ENCODE assay signal across 8 cellular contexts in the genomic region with DNA sequence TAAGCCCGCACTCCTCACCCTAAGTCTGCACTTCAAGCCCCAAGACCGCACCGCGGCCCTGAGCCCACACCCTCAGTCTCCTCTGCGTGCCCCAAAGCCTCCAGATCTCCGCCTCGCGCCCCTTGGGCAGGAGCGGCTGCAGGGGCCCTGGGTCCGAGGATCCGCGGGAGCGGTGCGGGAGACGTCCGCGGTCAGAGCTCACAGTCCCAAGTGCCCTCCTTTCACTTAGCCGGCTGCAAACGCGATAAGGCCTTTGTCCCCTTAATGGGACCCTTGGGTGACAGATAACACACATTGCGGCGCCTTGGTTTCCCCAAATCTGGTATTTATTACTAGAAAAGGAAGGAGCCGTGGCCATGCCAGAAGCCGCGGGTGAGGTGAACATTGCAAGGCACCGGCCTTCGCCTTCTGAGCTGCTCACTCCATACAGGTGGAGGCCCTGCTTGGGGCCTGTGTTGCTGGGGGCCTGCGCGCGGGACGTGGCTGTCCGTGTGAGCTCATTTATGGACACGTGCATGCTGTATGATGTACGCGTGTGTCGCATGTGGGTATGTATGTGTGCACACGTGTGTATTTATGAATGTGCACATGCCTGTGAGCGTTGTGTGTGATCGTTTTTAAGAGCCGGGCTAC.
DNase-seq lines count a peak whose midpoint lies in the region; ATAC-seq, FAIRE-seq and TF ChIP-seq lines count a peak whose summit lies in the region.
"Not testable (repeated sequence)": the region's sequence is repeated elsewhere in the genome, so short reads cannot be mapped to it uniquely, and the experiment has no call there.

No MANE protein-coding gene starts in this region.

- H3K27me3 Mint-ChIP-seq in CD8-positive, alpha-beta memory T cell, result peaks cover 2 to 12% of the 10 kb centered on the region in 2 donors
- peaks cover 17% of the 10 kb centered on the region for H3K27me3 Mint-ChIP-seq in activated CD4-positive, alpha-beta T cell treated with anti-CD3 and anti-CD28 coated beads, Interleukin-2, amount 10 ng/mL, durations not matched to agents 7 days and 5 days
- peaks cover 39% of the 10 kb centered on the region for H3K27me3 Mint-ChIP-seq in activated naive CD4-positive, alpha-beta T cell treated with anti-CD3 and anti-CD28 coated beads, Interleukin-2, amount 10 ng/mL, durations not matched to agents 7 days and 5 days
- H3K27me3 Mint-ChIP-seq in immature natural killer cell (ENCODE audit: low read depth in 3 of 3), result not testable (repeated sequence)
- peaks cover 15 to 51% (median 23%) of the 10 kb centered on the region in 5 donors for H3K27me3 Mint-ChIP-seq in naive thymus-derived CD8-positive, alpha-beta T cell

- not testable (repeated sequence) for H4K20me1 ChIP-seq in SK-N-SH (ENCODE audit: insufficient read depth)

- not testable (repeated sequence) for H3K79me2 ChIP-seq in SK-N-SH (ENCODE audit: insufficient read depth)

- H3K36me3 Mint-ChIP-seq in CD8-positive, alpha-beta memory T cell; activated CD4-positive, alpha-beta T cell treated with anti-CD3 and anti-CD28 coated beads, Interleukin-2, amount 10 ng/mL, durations not matched to agents 7 days and 5 days (ENCODE audit: low read depth); activated naive CD4-positive, alpha-beta T cell treated with anti-CD3 and anti-CD28 coated beads, Interleukin-2, amount 10 ng/mL, durations not matched to agents 7 days and 5 days; immature natural killer cell; naive thymus-derived CD8-positive, alpha-beta T cell: not testable (repeated sequence)

- FAIRE-seq in bronchial epithelial cell (lab: Jason Lieb, UNC), result peak; percentile 85

- not testable (repeated sequence) for H3K9ac ChIP-seq in SK-N-SH

- H3K27ac ChIP-seq in CD8-positive, alpha-beta memory T cell (ENCODE audit: low read depth, low read length); SK-N-SH (ENCODE audit: low read depth in 2 of 2, low read length in 1 of 2); upper lobe of right lung: not testable (repeated sequence)

- not testable (repeated sequence) for H2AFZ ChIP-seq in SK-N-SH (ENCODE audit: low read depth)

- H3K27ac Mint-ChIP-seq in CD8-positive, alpha-beta memory T cell, result peak overlapping the region in 4 of 8 donors; percentile 23 to 61 (median 59)
- peak overlapping the region; percentile 70 for H3K27ac Mint-ChIP-seq in activated CD4-positive, alpha-beta T cell treated with anti-CD3 and anti-CD28 coated beads, Interleukin-2, amount 10 ng/mL, durations not matched to agents 7 days and 5 days
- H3K27ac Mint-ChIP-seq in activated naive CD4-positive, alpha-beta T cell treated with anti-CD3 and anti-CD28 coated beads, Interleukin-2, amount 10 ng/mL, durations not matched to agents 7 days and 5 days, result peak overlapping the region; percentile 74
- peak overlapping the region in 5 of 6 donors; percentile 82 to 96 (median 90) for H3K27ac Mint-ChIP-seq in immature natural killer cell
- peak overlapping the region in 2 of 10 donors; percentile 52 to 70 for H3K27ac Mint-ChIP-seq in naive thymus-derived CD8-positive, alpha-beta T cell

- WGBS in SK-N-SH (ENCODE audit: low lambda C conversion rate), result 71% methylated on average over 40 of the region's 40 CpGs

- DNase-seq in CD8-positive, alpha-beta memory T cell; SK-N-SH; activated CD4-positive, alpha-beta T cell treated with anti-CD3 and anti-CD28 coated beads, Interleukin-2, amount 10 ng/mL, durations not matched to agents 7 days and 5 days; activated naive CD4-positive, alpha-beta T cell treated with anti-CD3 and anti-CD28 coated beads, Interleukin-2, amount 10 ng/mL, durations not matched to agents 7 days and 5 days; bronchial epithelial cell (ENCODE audit: low read depth); immature natural killer cell; naive thymus-derived CD8-positive, alpha-beta T cell: not testable (repeated sequence)
- peak; percentile 61 for DNase-seq in upper lobe of right lung

- H3K4me2 ChIP-seq in SK-N-SH, result peak overlapping the region; percentile 59

- not testable (repeated sequence) for TF ChIP-seq RAD21 in SK-N-SH (IDR thresholded peaks at IDR 0.05; ENCODE audit: low read length)

- H3F3A ChIP-seq in SK-N-SH (replicated peaks; ENCODE audit: insufficient read depth), result not testable (repeated sequence)

- H3K4me3 ChIP-seq in CD8-positive, alpha-beta memory T cell (ENCODE audit: low read length); bronchial epithelial cell (ENCODE audit: low read depth, low read length); upper lobe of right lung: not testable (repeated sequence)
- peak overlapping the region; percentile 12 to 31; a peak in 1 of 4 replicates for H3K4me3 ChIP-seq in SK-N-SH (ENCODE audit: low read depth in 2 of 2, low read length in 1 of 2)

- not testable (repeated sequence) for H3K36me3 ChIP-seq in CD8-positive, alpha-beta memory T cell (ENCODE audit: insufficient read depth, low read length); SK-N-SH (replicated peaks in 1 of 2; ENCODE audit: control insufficient read depth in 1 of 2, insufficient read depth in 2 of 2, low read length in 1 of 2); bronchial epithelial cell (ENCODE audit: control insufficient read depth, insufficient read depth, low read length); upper lobe of right lung

- peaks cover 33 to 39% (median 33%) of the 10 kb centered on the region in 3 donors for H3K4me1 Mint-ChIP-seq in CD8-positive, alpha-beta memory T cell
- peaks cover 37% of the 10 kb centered on the region for H3K4me1 Mint-ChIP-seq in activated CD4-positive, alpha-beta T cell treated with anti-CD3 and anti-CD28 coated beads, Interleukin-2, amount 10 ng/mL, durations not matched to agents 7 days and 5 days
- peaks cover 30% of the 10 kb centered on the region for H3K4me1 Mint-ChIP-seq in activated naive CD4-positive, alpha-beta T cell treated with anti-CD3 and anti-CD28 coated beads, Interleukin-2, amount 10 ng/mL, durations not matched to agents 7 days and 5 days
- peaks cover 29 to 56% of the 10 kb centered on the region in 2 donors for H3K4me1 Mint-ChIP-seq in immature natural killer cell
- peaks cover 10 to 39% (median 34%) of the 10 kb centered on the region in 4 donors for H3K4me1 Mint-ChIP-seq in naive thymus-derived CD8-positive, alpha-beta T cell

- CTCF ChIA-PET in CD8-positive, alpha-beta memory T cell (lab: Charles Lee); SK-N-SH (lab: Yijun Ruan, JAX); activated naive CD4-positive, alpha-beta T cell treated with anti-CD3 and anti-CD28 coated beads, Interleukin-2, amount 10 ng/mL, durations not matched to agents 7 days and 5 days (lab: Charles Lee): not testable (repeated sequence)
- CTCF ChIA-PET in activated CD4-positive, alpha-beta T cell treated with anti-CD3 and anti-CD28 coated beads, Interleukin-2, amount 10 ng/mL, durations not matched to agents 7 days and 5 days (lab: Charles Lee), result interaction anchor here (1.9 kb wide), 1 partner anchor 38 kb away, joined by 5 read pairs; no protein-coding TSS in a partner anchor

- not testable (repeated sequence) for TF ChIP-seq EP300 in SK-N-SH (IDR thresholded peaks at IDR 0.05; ENCODE audit: borderline replicate concordance in 1 of 2, low read depth in 1 of 2, low read length in 1 of 2)

- not testable (repeated sequence) for H3K9me3 ChIP-seq in CD8-positive, alpha-beta memory T cell (ENCODE audit: low read length); SK-N-SH; upper lobe of right lung

- ATAC-seq in naive thymus-derived CD8-positive, alpha-beta T cell; upper lobe of right lung: not testable (repeated sequence)

- not testable (repeated sequence) for H3K9me2 ChIP-seq in SK-N-SH

- H3K27me3 ChIP-seq in CD8-positive, alpha-beta memory T cell (ENCODE audit: insufficient read depth, low read length, poor library complexity, severe bottlenecking); SK-N-SH (ENCODE audit: insufficient read depth); bronchial epithelial cell (ENCODE audit: control insufficient read depth, insufficient read depth, low read length); upper lobe of right lung: not testable (repeated sequence)

- intact Hi-C loops in upper lobe of right lung (cut with DNase I), result not testable (repeated sequence)

- H3K4me1 ChIP-seq in CD8-positive, alpha-beta memory T cell (ENCODE audit: insufficient read depth, low read length), result peaks cover 36% of the 10 kb centered on the region
- H3K4me1 ChIP-seq in SK-N-SH (ENCODE audit: control insufficient read depth in 1 of 2, insufficient read depth in 2 of 2, low read depth in 1 of 2, low read length in 1 of 2), result peaks cover 0 to 13% of the 10 kb centered on the region in 2 experiments; a peak in 1 of 4 replicates
- not testable (repeated sequence) for H3K4me1 ChIP-seq in upper lobe of right lung

- POLR2A ChIA-PET in CD8-positive, alpha-beta memory T cell (lab: Charles Lee); SK-N-SH (lab: Yijun Ruan, JAX); activated CD4-positive, alpha-beta T cell treated with anti-CD3 and anti-CD28 coated beads, Interleukin-2, amount 10 ng/mL, durations not matched to agents 7 days and 5 days (lab: Charles Lee): not testable (repeated sequence)
- POLR2A ChIA-PET in naive thymus-derived CD8-positive, alpha-beta T cell (lab: Charles Lee), result interaction anchor here (1.4 kb wide), 1 partner anchor 38 kb away, joined by 3 read pairs; no protein-coding TSS in a partner anchor

- H3K4me3 Mint-ChIP-seq in CD8-positive, alpha-beta memory T cell, result peak overlapping the region in 4 of 7 donors; percentile 39 to 68 (median 60)
- H3K4me3 Mint-ChIP-seq in activated CD4-positive, alpha-beta T cell treated with anti-CD3 and anti-CD28 coated beads, Interleukin-2, amount 10 ng/mL, durations not matched to agents 7 days and 5 days; activated naive CD4-positive, alpha-beta T cell treated with anti-CD3 and anti-CD28 coated beads, Interleukin-2, amount 10 ng/mL, durations not matched to agents 7 days and 5 days: not testable (repeated sequence)
- peak overlapping the region in 4 of 5 donors; percentile 55 to 72 (median 70) for H3K4me3 Mint-ChIP-seq in immature natural killer cell
- H3K4me3 Mint-ChIP-seq in naive thymus-derived CD8-positive, alpha-beta T cell, result peak overlapping the region in 7 of 10 donors; percentile 52 to 79 (median 65)

- TF ChIP-seq CTCF in SK-N-SH (IDR thresholded peaks at IDR 0.05); bronchial epithelial cell (IDR thresholded peaks at IDR 0.05; ENCODE audit: insufficient read depth, low read length, severe bottlenecking); upper lobe of right lung (IDR thresholded peaks at IDR 0.05): not testable (repeated sequence)

- H3K9me3 Mint-ChIP-seq in CD8-positive, alpha-beta memory T cell; activated CD4-positive, alpha-beta T cell treated with anti-CD3 and anti-CD28 coated beads, Interleukin-2, amount 10 ng/mL, durations not matched to agents 7 days and 5 days; activated naive CD4-positive, alpha-beta T cell treated with anti-CD3 and anti-CD28 coated beads, Interleukin-2, amount 10 ng/mL, durations not matched to agents 7 days and 5 days; immature natural killer cell; naive thymus-derived CD8-positive, alpha-beta T cell: not testable (repeated sequence)
